ENCODE assay signal across 8 cellular contexts in genomic region chr10:36725581-36726520, GRCh38.
A peak's percentile ranks its signal among the peaks of the same experiment; 100 is the strongest.
DNase-seq lines count a peak whose midpoint lies in the region; ATAC-seq lines count a peak whose summit lies in the region.

No MANE protein-coding gene starts in this region.

- peak; percentile 98 for DNase-seq in DMS114 treated with DMSO at 0.1 percent for 48 hours (lab: John Stamatoyannopoulos, UW; ENCODE audit: unreplicated experiment)
- DNase-seq in NCI-H128 (lab: John Stamatoyannopoulos, UW; ENCODE audit: unreplicated experiment): peak; percentile 38
- DNase-seq in amniotic stem cell (lab: John Stamatoyannopoulos, UW): peak; percentile 75
- DNase-seq in islet precursor cell: peak; percentile 95
- no peak for DNase-seq in activated naive CD4-positive, alpha-beta T cell treated with Interleukin-2 at 50 U/mL for 16 hours
- DNase-seq in SKM-1 treated with dmso at 0.1 percent for 144 hours (lab: John Stamatoyannopoulos, UW; ENCODE audit: unreplicated experiment): no peak

- ATAC-seq in HG02885 (IDR thresholded peaks at IDR 0.05; ENCODE audit: poor library complexity, unreplicated experiment) (no peak), GM21423 (IDR thresholded peaks at IDR 0.05; ENCODE audit: unreplicated experiment) (no peak)

Comparison
In these comparisons a context has a peak if more than half of its experiments do, and no peak if none do; other contexts are left out.
1. DNase-seq: peak in DMS114 treated with DMSO at 0.1 percent for 48 hours (single experiment), NCI-H128 (single experiment), amniotic stem cell (single experiment) and islet precursor cell (single experiment); none in activated naive CD4-positive, alpha-beta T cell treated with Interleukin-2 at 50 U/mL for 16 hours (single experiment) and SKM-1 treated with dmso at 0.1 percent for 144 hours (single experiment).